In genomic region chr3:50325497-50326181, GRCh38 we compare ENCODE assay signal across 20 cellular contexts. TPM values are rescaled to one million over a fixed set of nuclear protein-coding genes. Genes with fewer than 3 reads are reported as not detected.
DNase-seq lines count a peak whose midpoint lies in the region; ATAC-seq and TF ChIP-seq lines count a peak whose summit lies in the region.
"Had no signal": no experiment of that assay in that cellular context is flagged by ENCODE, and none has a peak within 500 bp of the region (broad histone marks: within the 10 kb centered on the region; RNA-seq: fewer than 3 reads in every experiment).

No MANE protein-coding gene starts in this region.

- H3K27ac ChIP-seq in left ventricle myocardium inferior (replicated peaks) (peak overlapping the region; percentile 99), lower lobe of right lung (peak overlapping the region; percentile 98), uterus (peak overlapping the region; percentile 95 to 96)

- intact Hi-C loops in left ventricle myocardium inferior (cut with micrococcal nuclease): no loop called here
- intact Hi-C loops in left ventricle myocardium superior (cut with micrococcal nuclease): no loop called here
- intact Hi-C loops in lower lobe of right lung (cut with DNase I): no loop called here
- intact Hi-C loops in uterus (cut with DNase I; ENCODE audit: low total_unique reads): no loop called here

- H3K36me3 Mint-ChIP-seq in T-helper 17 cell (ENCODE audit: low read depth): no peaks in the 10 kb centered on the region

- H3K4me1 ChIP-seq in left ventricle myocardium inferior (peaks cover 83% of the 10 kb centered on the region), lower lobe of right lung (peaks cover 64% of the 10 kb centered on the region), uterus (peaks cover 0 to 13% of the 10 kb centered on the region in 2 donors)

- H3K4me3 Mint-ChIP-seq in T-helper 17 cell: no peak overlapping the region

- H3K27me3 ChIP-seq in left ventricle myocardium inferior (ENCODE audit: low read depth) (no peaks in the 10 kb centered on the region), lower lobe of right lung (ENCODE audit: low read depth) (no peaks in the 10 kb centered on the region), uterus (no peaks in the 10 kb centered on the region)
- H3K27me3 ChIP-seq: adrenal gland, thyroid gland had no signal

- H3K9me3 ChIP-seq in left ventricle myocardium inferior (replicated peaks): no peaks in the 10 kb centered on the region
- no peaks in the 10 kb centered on the region for H3K9me3 ChIP-seq in T-helper 17 cell (ENCODE audit: control insufficient read depth, low read length, poor library complexity, severe bottlenecking)
- no peaks in the 10 kb centered on the region for H3K9me3 ChIP-seq in lower lobe of right lung
- H3K9me3 ChIP-seq in uterus: no peaks in the 10 kb centered on the region
- H3K9me3 ChIP-seq: adrenal gland, thyroid gland had no signal

- H3K36me3 ChIP-seq in left ventricle myocardium inferior: peaks cover 36% of the 10 kb centered on the region
- H3K36me3 ChIP-seq in lower lobe of right lung: peaks cover 31% of the 10 kb centered on the region
- no peaks in the 10 kb centered on the region for H3K36me3 ChIP-seq in uterus

- H3K4me3 ChIP-seq in left ventricle myocardium inferior (no peak overlapping the region), lower lobe of right lung (no peak overlapping the region), uterus (no peak overlapping the region)
- H3K4me3 ChIP-seq: adrenal gland, thyroid gland had no signal

- TF ChIP-seq CTCF in left ventricle myocardium inferior (IDR thresholded peaks at IDR 0.05; ENCODE audit: borderline replicate concordance) (no peak), lower lobe of right lung (IDR thresholded peaks at IDR 0.05) (no peak), uterus (IDR thresholded peaks at IDR 0.05) (no peak)

- TF ChIP-seq POLR2A in uterus (IDR thresholded peaks at IDR 0.05): no peak

- H3K27ac Mint-ChIP-seq in T-helper 17 cell: peak overlapping the region; percentile 3

- H3K27me3 Mint-ChIP-seq in T-helper 17 cell: no peaks in the 10 kb centered on the region

- H3K4me1 Mint-ChIP-seq in T-helper 17 cell: peaks cover 20% of the 10 kb centered on the region

- DNase-seq in left ventricle myocardium inferior: no peak
- no peak for DNase-seq in left ventricle myocardium superior
- no peak for DNase-seq in T-helper 17 cell
- DNase-seq in lower lobe of right lung: no peak
- DNase-seq in uterus: no peak
- DNase-seq in dermis blood vessel endothelial cell: no peak
- DNase-seq: activated CD4-positive, alpha-beta T cell treated with anti-CD3 and anti-CD28 coated beads, Interleukin-2, amount 50 U/mL, for 1 hour; activated T-cell treated with anti-CD3 and anti-CD28 coated beads, Interleukin-2, amount 50 U/mL, for 4 hours; adrenal gland; central memory CD4-positive, alpha-beta T cell; NCI-H1092; NCI-H2081; NCI-H510A; NK-92 treated with Interleukin-12 subunit alpha and Interleukin-12 subunit beta, amount 100 ng/mL, for 24 hours; occipital lobe; retina; thyroid gland had no signal

- ATAC-seq in left ventricle myocardium superior: no peak
- ATAC-seq in T-helper 17 cell: no peak
- ATAC-seq in lower lobe of right lung: no peak
- ATAC-seq in GM19463 (IDR thresholded peaks at IDR 0.05; ENCODE audit: unreplicated experiment): no peak
- ATAC-seq in GM19397 (IDR thresholded peaks at IDR 0.05; ENCODE audit: unreplicated experiment): no peak
- ATAC-seq: activated T-cell treated with anti-CD3 and anti-CD28 coated beads, Interleukin-2, amount 50 U/mL, for 4 hours; left lobe of liver had no signal

RNA-seq across cellular contexts. Expression of gene TUSC2, which starts 2.4 kb away (rescaled TPM):
- 32.9 TPM for total RNA-seq in left ventricle myocardium inferior
- 30.7 TPM for total RNA-seq in left ventricle myocardium superior
- total RNA-seq in T-helper 17 cell: 10 to 100 TPM; 17.7 to 18.0 TPM
- 29.4 TPM for total RNA-seq in lower lobe of right lung
- 10 to 100 TPM in 3 of 4 donors, 1 to 10 TPM in 1; 9.0 to 25.1 (median 21.3) TPM for total RNA-seq in uterus
- total RNA-seq in dermis blood vessel endothelial cell: 19.7 and 20.8 TPM in 2 replicates

RNA-seq across cellular contexts. Expression of gene HYAL2, which starts 3.1 kb away (rescaled TPM):
- total RNA-seq in left ventricle myocardium inferior (38.9 TPM), left ventricle myocardium superior (36.0 TPM), T-helper 17 cell (1 to 10 TPM; 1.6 to 2.1 TPM), lower lobe of right lung (155 TPM), uterus (100 to 1,000 TPM; 112 to 289 (median 166) TPM), dermis blood vessel endothelial cell (600 and 601 TPM in 2 replicates)

RNA-seq across cellular contexts. Expression of gene RASSF1, which starts 15.0 kb away (rescaled TPM):
- total RNA-seq in left ventricle myocardium inferior (11.4 TPM), left ventricle myocardium superior (10.5 TPM), T-helper 17 cell (100 to 1,000 TPM in 1 of 2 donors, 10 to 100 TPM in 1; 83.5 to 105 TPM), lower lobe of right lung (39.5 TPM), uterus (100 to 1,000 TPM in 1 of 4 donors, 10 to 100 TPM in 3; 42.1 to 114 (median 44.6) TPM), dermis blood vessel endothelial cell (21.7 and 28.8 TPM in 2 replicates)

RNA-seq across cellular contexts. Expression of gene ZMYND10, which starts 19.9 kb away (rescaled TPM):
- total RNA-seq in left ventricle myocardium inferior: not detected
- 0.07 TPM for total RNA-seq in left ventricle myocardium superior
- total RNA-seq in T-helper 17 cell: 1 to 10 TPM; 1.1 to 1.3 TPM
- 32.8 TPM for total RNA-seq in lower lobe of right lung
- 10 to 100 TPM in 1 of 4 donors, 1 to 10 TPM in 3; 1.5 to 11.4 (median 4.9) TPM for total RNA-seq in uterus
- total RNA-seq in dermis blood vessel endothelial cell: 0.05 TPM in 1 of 2 replicates, not detected in the other

RNA-seq across cellular contexts. Expression of gene HYAL1, which starts 22.3 kb away (rescaled TPM):
- 52.2 TPM for total RNA-seq in left ventricle myocardium inferior
- 70.0 TPM for total RNA-seq in left ventricle myocardium superior
- under 1 TPM in 1 of 2 donors, not detected in 1; 0.44 TPM for total RNA-seq in T-helper 17 cell
- 58.2 TPM for total RNA-seq in lower lobe of right lung
- total RNA-seq in uterus: 10 to 100 TPM in 3 of 4 donors, 1 to 10 TPM in 1; 2.1 to 30.5 (median 22.1) TPM
- total RNA-seq in dermis blood vessel endothelial cell: 11.4 and 30.6 TPM in 2 replicates

Comparison
In these comparisons a context has a peak if more than half of its experiments do, and no peak if none do; other contexts are left out.
1. RNA of gene HYAL2, which starts 3.1 kb away (total RNA-seq): 600 to 601 TPM in dermis blood vessel endothelial cell, 112 to 289 TPM in uterus, 155 TPM in lower lobe of right lung (single experiment), 38.9 TPM in left ventricle myocardium inferior (single experiment) and 36.0 TPM in left ventricle myocardium superior (single experiment); 1.6 to 2.1 TPM in T-helper 17 cell; every median in the first group is over 10 times any median in the second.
2. Peak in every context shown above with its lines, with median percentiles within 50 percentile points of each other: H3K27ac ChIP-seq.